Comparison of ENCODE assay signal across 8 cellular contexts in the genomic region with DNA sequence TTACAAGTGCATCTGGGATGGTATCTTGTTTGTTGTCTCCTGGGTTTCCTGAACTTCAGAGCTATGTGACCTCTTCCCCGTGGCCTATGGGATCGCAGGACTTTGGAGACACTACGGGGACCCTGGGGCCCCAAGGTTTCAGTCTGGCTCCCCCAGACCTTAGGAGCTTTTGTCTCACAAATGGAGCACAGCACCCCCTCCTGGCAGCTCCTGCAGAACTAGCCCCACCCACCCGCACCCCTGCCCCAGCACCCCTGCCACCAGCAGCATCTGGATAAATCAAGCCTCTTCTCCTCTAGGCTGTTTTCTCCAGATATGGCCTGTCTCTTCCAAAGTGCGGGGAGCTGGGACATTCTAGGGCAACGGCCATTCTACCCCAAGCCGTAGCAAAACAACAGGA. TPM values are rescaled to one million over a fixed set of nuclear protein-coding genes. Genes with fewer than 3 reads are reported as not detected.
DNase-seq lines count a peak whose midpoint lies in the region; ATAC-seq and TF ChIP-seq lines count a peak whose summit lies in the region.

No MANE protein-coding gene starts in this region.

- peak; percentile 29 for TF ChIP-seq CTCF in GM12873 (IDR thresholded peaks at IDR 0.05; ENCODE audit: insufficient read depth, low read depth, low read length, missing control alignments)
- peak; percentile 28 to 31 for TF ChIP-seq CTCF in brain (conservative IDR thresholded peaks at IDR 0.05)

- no peak for ATAC-seq in GM19467 (IDR thresholded peaks at IDR 0.05; ENCODE audit: unreplicated experiment)

- no peak overlapping the region for H3K4me3 Mint-ChIP-seq in brain

- H3K9me3 Mint-ChIP-seq in brain = peaks cover 0 to 2% (median 0%) of the 10 kb centered on the region in 5 experiments

- peak overlapping the region in 4 of 5 experiments; percentile 85 to 95 (median 90) for H3K27ac Mint-ChIP-seq in brain

- H3K27me3 Mint-ChIP-seq in brain = peaks cover 5% of the 10 kb centered on the region

- H3K4me1 Mint-ChIP-seq in brain = peaks cover 65% of the 10 kb centered on the region

- peaks cover 23% of the 10 kb centered on the region for H3K36me3 Mint-ChIP-seq in brain

- DNase-seq in T follicular helper cell (ENCODE audit: low read depth) (peak; percentile 49), OCI-M2 (lab: John Stamatoyannopoulos, UW; ENCODE audit: unreplicated experiment) (no peak), NCI-H1930 (lab: John Stamatoyannopoulos, UW) (no peak), NOMO-1 treated with DMSO at 0.1 percent for 48 hours (lab: John Stamatoyannopoulos, UW; ENCODE audit: unreplicated experiment) (no peak)
- peak; percentile 67 for DNase-seq in stimulated activated CD4-positive, alpha-beta T cell treated with anti-CD3 and anti-CD28 coated beads, Interleukin-15, amount 100 ng/mL, for 24 hours

RNA-seq across cellular contexts. Expression of a gene that starts 10.4 kb away (rescaled TPM):
- polyA plus RNA-seq in brain (ENCODE audit: insufficient read depth, low read depth, low replicate concordance) = 23.5 TPM

RNA-seq across cellular contexts. Expression of a gene that starts 32.2 kb away (rescaled TPM):
- 15.8 TPM for polyA plus RNA-seq in brain (ENCODE audit: insufficient read depth, low read depth, low replicate concordance)

Comparison
In these comparisons a context has a peak if more than half of its experiments do, and no peak if none do; other contexts are left out.
1. DNase-seq: peak in T follicular helper cell (single experiment) and stimulated activated CD4-positive, alpha-beta T cell treated with anti-CD3 and anti-CD28 coated beads, Interleukin-15, amount 100 ng/mL, for 24 hours (single experiment); none in OCI-M2 (single experiment), NCI-H1930 (0 of 2) and NOMO-1 treated with DMSO at 0.1 percent for 48 hours (single experiment).